ENCODE assay signal across 1 cellular context in the genomic region with DNA sequence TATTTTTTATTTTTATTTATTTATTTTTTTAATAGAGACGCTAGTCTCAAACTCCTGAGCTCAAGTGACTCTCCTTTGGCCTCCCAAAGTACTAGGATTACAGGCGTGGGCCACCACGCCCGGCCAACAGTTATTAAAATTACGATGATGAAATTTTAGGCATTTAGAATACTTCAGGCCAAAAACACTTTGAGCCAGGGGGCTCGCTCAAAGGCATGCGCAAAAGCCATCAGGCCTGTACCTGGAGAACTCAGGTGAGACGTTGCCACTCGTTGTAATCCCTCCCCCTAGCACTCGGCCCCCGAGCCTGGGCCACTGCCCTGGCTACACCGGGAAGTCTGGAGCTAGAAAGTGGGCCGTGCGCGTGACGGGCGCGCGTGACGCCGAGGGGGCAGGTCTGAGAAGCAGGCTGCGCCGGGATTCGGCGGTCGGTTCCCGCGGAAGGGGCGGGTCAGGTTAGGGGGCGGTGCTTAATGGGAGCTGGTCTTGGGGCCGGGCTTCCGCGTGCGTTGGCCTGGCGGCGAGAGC.
A peak's percentile ranks its signal among the peaks of the same experiment; 100 is the strongest.
TF ChIP-seq lines count a peak whose summit lies in the region.

No MANE protein-coding gene starts in this region.

TF ChIP-seq in HepG2, 621 proteins besides CTCF, POLR2A, EP300 and RAD21 (continued from another document and continues in another):
- TF ChIP-seq ZNF605 (CRISPR knock-in tag; IDR thresholded peaks at IDR 0.05) (peak; percentile 92), RBM39 (IDR thresholded peaks at IDR 0.05; ENCODE audit: low read depth, low read length, poor library complexity, severe bottlenecking) (peak; percentile 82), CENPT (CRISPR knock-in tag; IDR thresholded peaks at IDR 0.05; ENCODE audit: low read depth) (no peak), ZFP62 (CRISPR knock-in tag; IDR thresholded peaks at IDR 0.05) (no peak), NFE2L2 (IDR thresholded peaks at IDR 0.05; ENCODE audit: low read length) (no peak), MEF2D (CRISPR knock-in tag; IDR thresholded peaks at IDR 0.05) (peak; percentile 85), TRIM24 (CRISPR knock-in tag; IDR thresholded peaks at IDR 0.05) (no peak), LRRFIP1 (CRISPR knock-in tag; conservative IDR thresholded peaks at IDR 0.05) (no peak), NCOR1 (IDR thresholded peaks at IDR 0.05; ENCODE audit: borderline replicate concordance, low read length) (no peak; the same call in 1 of the 2 replicates), SCMH1 (CRISPR knock-in tag; IDR thresholded peaks at IDR 0.05; ENCODE audit: borderline replicate concordance) (no peak), ZNF746 (CRISPR knock-in tag; IDR thresholded peaks at IDR 0.05) (no peak), KAT7 (CRISPR knock-in tag; IDR thresholded peaks at IDR 0.05; ENCODE audit: borderline replicate concordance) (no peak), ARNT2 (CRISPR knock-in tag; IDR thresholded peaks at IDR 0.05; ENCODE audit: low read depth) (peak; percentile 81), RNF2 (conservative IDR thresholded peaks at IDR 0.05; ENCODE audit: low read depth) (no peak; the same call in 1 of the 2 replicates), NFIC (IDR thresholded peaks at IDR 0.05; ENCODE audit: low read length) (no peak), YY1 (IDR thresholded peaks at IDR 0.05; ENCODE audit: insufficient read depth, insufficient replicate concordance, low read depth, low read length) (no peak), HNF1B (CRISPR knock-in tag; IDR thresholded peaks at IDR 0.05) (peak; percentile 98), HOXA3 (CRISPR knock-in tag; IDR thresholded peaks at IDR 0.05) (peak; percentile 89), E2F2 (CRISPR knock-in tag; IDR thresholded peaks at IDR 0.05; ENCODE audit: borderline replicate concordance) (peak; percentile 18; the same call in 1 of the 2 replicates), ZNF280B (CRISPR knock-in tag; IDR thresholded peaks at IDR 0.05; ENCODE audit: borderline replicate concordance) (peak; percentile 81; the same call in 1 of the 2 replicates), HOXA5 (CRISPR knock-in tag; IDR thresholded peaks at IDR 0.05) (peak; percentile 88; the same call in 1 of the 2 replicates), U2AF2 (IDR thresholded peaks at IDR 0.05; ENCODE audit: low read depth, low read length) (no peak), ZNF326 (CRISPR knock-in tag; IDR thresholded peaks at IDR 0.05; ENCODE audit: borderline replicate concordance) (no peak), ZNF564 (CRISPR knock-in tag; IDR thresholded peaks at IDR 0.05) (peak; percentile 91; the same call in 1 of the 2 replicates), CAMTA2 (CRISPR knock-in tag; IDR thresholded peaks at IDR 0.05; ENCODE audit: borderline replicate concordance) (0 out of 2 replicates have a peak, but pooled peaks have one; percentile 8), YEATS2 (CRISPR knock-in tag; IDR thresholded peaks at IDR 0.05; ENCODE audit: borderline replicate concordance) (peak; percentile 87), TBX3 (IDR thresholded peaks at IDR 0.05; ENCODE audit: borderline replicate concordance) (no peak), GLI4 (CRISPR knock-in tag; IDR thresholded peaks at IDR 0.05; ENCODE audit: borderline replicate concordance) (peak; percentile 40; the same call in 1 of the 2 replicates), ARNTL (CRISPR knock-in tag; IDR thresholded peaks at IDR 0.05) (peak; percentile 99), BCL6 (CRISPR knock-in tag; IDR thresholded peaks at IDR 0.05) (peak; percentile 74), SNRNP70 (IDR thresholded peaks at IDR 0.05; ENCODE audit: low read depth, low read length) (no peak), ZNF260 (CRISPR knock-in tag; IDR thresholded peaks at IDR 0.05; ENCODE audit: borderline replicate concordance, low read depth) (no peak), KLF9 (CRISPR knock-in tag; IDR thresholded peaks at IDR 0.05; ENCODE audit: low read depth) (peak; percentile 59; the same call in 1 of the 2 replicates), BRCA1 (CRISPR knock-in tag; IDR thresholded peaks at IDR 0.05) (peak; percentile 88; the same call in 1 of the 2 replicates), TEAD3 (CRISPR knock-in tag; optimal IDR thresholded peaks at IDR 0.05; ENCODE audit: borderline replicate concordance) (peak; percentile 73), ZNF282 (IDR thresholded peaks at IDR 0.05; ENCODE audit: partially characterized antibody) (no peak), SP4 (CRISPR knock-in tag; IDR thresholded peaks at IDR 0.05) (peak; percentile 91), ZNF570 (CRISPR knock-in tag; IDR thresholded peaks at IDR 0.05; ENCODE audit: borderline replicate concordance) (no peak; the same call in 1 of the 2 replicates), RFXANK (CRISPR knock-in tag; IDR thresholded peaks at IDR 0.05) (0 out of 2 replicates have a peak, but pooled peaks have one; percentile 20), MYNN (CRISPR knock-in tag; IDR thresholded peaks at IDR 0.05; ENCODE audit: low read depth) (peak; percentile 70; the same call in 1 of the 2 replicates), ZBTB38 (CRISPR knock-in tag; IDR thresholded peaks at IDR 0.05) (peak; percentile 82; the same call in 1 of the 2 replicates)
- TF ChIP-seq, protein P1, sequence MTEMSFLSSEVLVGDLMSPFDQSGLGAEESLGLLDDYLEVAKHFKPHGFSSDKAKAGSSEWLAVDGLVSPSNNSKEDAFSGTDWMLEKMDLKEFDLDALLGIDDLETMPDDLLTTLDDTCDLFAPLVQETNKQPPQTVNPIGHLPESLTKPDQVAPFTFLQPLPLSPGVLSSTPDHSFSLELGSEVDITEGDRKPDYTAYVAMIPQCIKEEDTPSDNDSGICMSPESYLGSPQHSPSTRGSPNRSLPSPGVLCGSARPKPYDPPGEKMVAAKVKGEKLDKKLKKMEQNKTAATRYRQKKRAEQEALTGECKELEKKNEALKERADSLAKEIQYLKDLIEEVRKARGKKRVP (CRISPR knock-in tag; IDR thresholded peaks at IDR 0.05) = peak in 1 of 2 experiments; percentile 70; a peak in 2 of 4 replicates
- TF ChIP-seq, protein P2, sequence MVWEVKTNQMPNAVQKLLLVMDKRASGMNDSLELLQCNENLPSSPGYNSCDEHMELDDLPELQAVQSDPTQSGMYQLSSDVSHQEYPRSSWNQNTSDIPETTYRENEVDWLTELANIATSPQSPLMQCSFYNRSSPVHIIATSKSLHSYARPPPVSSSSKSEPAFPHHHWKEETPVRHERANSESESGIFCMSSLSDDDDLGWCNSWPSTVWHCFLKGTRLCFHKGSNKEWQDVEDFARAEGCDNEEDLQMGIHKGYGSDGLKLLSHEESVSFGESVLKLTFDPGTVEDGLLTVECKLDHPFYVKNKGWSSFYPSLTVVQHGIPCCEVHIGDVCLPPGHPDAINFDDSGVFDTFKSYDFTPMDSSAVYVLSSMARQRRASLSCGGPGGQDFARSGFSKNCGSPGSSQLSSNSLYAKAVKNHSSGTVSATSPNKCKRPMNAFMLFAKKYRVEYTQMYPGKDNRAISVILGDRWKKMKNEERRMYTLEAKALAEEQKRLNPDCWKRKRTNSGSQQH (CRISPR knock-in tag; IDR thresholded peaks at IDR 0.05; ENCODE audit: low read depth) = peak; percentile 72
- TF ChIP-seq, protein P3, sequence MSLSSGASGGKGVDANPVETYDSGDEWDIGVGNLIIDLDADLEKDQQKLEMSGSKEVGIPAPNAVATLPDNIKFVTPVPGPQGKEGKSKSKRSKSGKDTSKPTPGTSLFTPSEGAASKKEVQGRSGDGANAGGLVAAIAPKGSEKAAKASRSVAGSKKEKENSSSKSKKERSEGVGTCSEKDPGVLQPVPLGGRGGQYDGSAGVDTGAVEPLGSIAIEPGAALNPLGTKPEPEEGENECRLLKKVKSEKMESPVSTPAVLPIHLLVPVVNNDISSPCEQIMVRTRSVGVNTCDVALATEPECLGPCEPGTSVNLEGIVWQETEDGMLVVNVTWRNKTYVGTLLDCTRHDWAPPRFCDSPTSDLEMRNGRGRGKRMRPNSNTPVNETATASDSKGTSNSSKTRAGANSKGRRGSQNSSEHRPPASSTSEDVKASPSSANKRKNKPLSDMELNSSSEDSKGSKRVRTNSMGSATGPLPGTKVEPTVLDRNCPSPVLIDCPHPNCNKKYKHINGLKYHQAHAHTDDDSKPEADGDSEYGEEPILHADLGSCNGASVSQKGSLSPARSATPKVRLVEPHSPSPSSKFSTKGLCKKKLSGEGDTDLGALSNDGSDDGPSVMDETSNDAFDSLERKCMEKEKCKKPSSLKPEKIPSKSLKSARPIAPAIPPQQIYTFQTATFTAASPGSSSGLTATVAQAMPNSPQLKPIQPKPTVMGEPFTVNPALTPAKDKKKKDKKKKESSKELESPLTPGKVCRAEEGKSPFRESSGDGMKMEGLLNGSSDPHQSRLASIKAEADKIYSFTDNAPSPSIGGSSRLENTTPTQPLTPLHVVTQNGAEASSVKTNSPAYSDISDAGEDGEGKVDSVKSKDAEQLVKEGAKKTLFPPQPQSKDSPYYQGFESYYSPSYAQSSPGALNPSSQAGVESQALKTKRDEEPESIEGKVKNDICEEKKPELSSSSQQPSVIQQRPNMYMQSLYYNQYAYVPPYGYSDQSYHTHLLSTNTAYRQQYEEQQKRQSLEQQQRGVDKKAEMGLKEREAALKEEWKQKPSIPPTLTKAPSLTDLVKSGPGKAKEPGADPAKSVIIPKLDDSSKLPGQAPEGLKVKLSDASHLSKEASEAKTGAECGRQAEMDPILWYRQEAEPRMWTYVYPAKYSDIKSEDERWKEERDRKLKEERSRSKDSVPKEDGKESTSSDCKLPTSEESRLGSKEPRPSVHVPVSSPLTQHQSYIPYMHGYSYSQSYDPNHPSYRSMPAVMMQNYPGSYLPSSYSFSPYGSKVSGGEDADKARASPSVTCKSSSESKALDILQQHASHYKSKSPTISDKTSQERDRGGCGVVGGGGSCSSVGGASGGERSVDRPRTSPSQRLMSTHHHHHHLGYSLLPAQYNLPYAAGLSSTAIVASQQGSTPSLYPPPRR (CRISPR knock-in tag; IDR thresholded peaks at IDR 0.05; ENCODE audit: borderline replicate concordance) = peak; percentile 68
- TF ChIP-seq, protein P4, sequence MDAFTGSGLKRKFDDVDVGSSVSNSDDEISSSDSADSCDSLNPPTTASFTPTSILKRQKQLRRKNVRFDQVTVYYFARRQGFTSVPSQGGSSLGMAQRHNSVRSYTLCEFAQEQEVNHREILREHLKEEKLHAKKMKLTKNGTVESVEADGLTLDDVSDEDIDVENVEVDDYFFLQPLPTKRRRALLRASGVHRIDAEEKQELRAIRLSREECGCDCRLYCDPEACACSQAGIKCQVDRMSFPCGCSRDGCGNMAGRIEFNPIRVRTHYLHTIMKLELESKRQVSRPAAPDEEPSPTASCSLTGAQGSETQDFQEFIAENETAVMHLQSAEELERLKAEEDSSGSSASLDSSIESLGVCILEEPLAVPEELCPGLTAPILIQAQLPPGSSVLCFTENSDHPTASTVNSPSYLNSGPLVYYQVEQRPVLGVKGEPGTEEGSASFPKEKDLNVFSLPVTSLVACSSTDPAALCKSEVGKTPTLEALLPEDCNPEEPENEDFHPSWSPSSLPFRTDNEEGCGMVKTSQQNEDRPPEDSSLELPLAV (CRISPR knock-in tag; conservative IDR thresholded peaks at IDR 0.05; ENCODE audit: low read depth) = no peak
